In the genomic region with DNA sequence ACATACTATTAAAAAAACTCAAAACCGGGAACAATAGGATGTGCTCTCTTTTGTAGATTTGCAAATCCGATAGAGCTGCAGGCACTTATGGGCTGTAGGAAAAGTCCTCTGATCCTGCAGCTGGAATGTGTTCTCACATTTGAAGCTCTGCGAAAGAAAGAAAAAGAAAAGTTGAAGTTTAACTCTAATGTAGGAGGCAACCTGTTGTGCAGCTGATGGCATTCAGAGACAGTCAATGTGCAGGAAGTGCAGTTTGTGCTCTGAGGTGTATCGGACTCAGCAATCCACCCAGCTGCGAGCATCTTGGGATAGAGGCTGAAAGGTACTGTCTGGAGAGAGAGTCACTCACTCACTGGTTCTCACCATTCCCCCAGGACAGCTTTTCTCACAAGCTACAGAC, we compare ENCODE assay signal across 23 cellular contexts.
"Had no signal": no experiment of that assay in that cellular context is flagged by ENCODE, and none has a peak within 500 bp of the region (broad histone marks: within the 10 kb centered on the region; RNA-seq: fewer than 3 reads in every experiment).

No MANE protein-coding gene starts in this region.

- ATAC-seq: activated CD8-positive, alpha-beta memory T cell treated with anti-CD3 and anti-CD28 coated beads, Interleukin-2, amount 10 ng/mL, durations not matched to agents 7 days and 5 days; activated CD8-positive, alpha-beta T cell treated with anti-CD3 and anti-CD28 coated beads for 36 hours; stimulated activated naive CD8-positive, alpha-beta T cell treated with anti-CD3 and anti-CD28 coated beads, Interleukin-15, Interleukin-2, amounts not matched to agents 100 U/mL and 50 U/mL, for 24 hours; upper lobe of right lung had no signal

- H3K9me3 Mint-ChIP-seq: activated CD4-positive, alpha-beta T cell treated with anti-CD3 and anti-CD28 coated beads, Interleukin-2, amount 10 ng/mL, durations not matched to agents 7 days and 5 days; activated CD8-positive, alpha-beta T cell treated with anti-CD3 and anti-CD28 coated beads for 36 hours; activated T-helper 1 cell treated with anti-CD3 and anti-CD28 coated beads, Interleukin-12 subunit alpha, Interleukin-12 subunit beta, Interleukin-2, Interleukin-4 antibody, amounts not matched to agents 30 ng/mL and 10 ng/mL and 1 ng/mL, durations not matched to agents 14 hours and 24 hours and 36 hours; dendritic cell treated with granulocyte-macrophage colony-stimulating factor and Interleukin-4, amounts not matched to agents 40 ng/mL and 50 ng/mL, for 4 days; memory B cell; T-helper 2 cell treated with Interferon-gamma antibody and Interleukin-4, amounts not matched to agents 5 μg/mL and 100 μg/mL, for 36 hours had no signal

- H3K36me3 Mint-ChIP-seq: activated CD8-positive, alpha-beta memory T cell treated with anti-CD3 and anti-CD28 coated beads, Interleukin-2, amount 10 ng/mL, durations not matched to agents 7 days and 5 days; activated naive CD8-positive, alpha-beta T cell; memory B cell; naive B cell had no signal

- H3K4me3 Mint-ChIP-seq: activated CD4-positive, alpha-beta T cell treated with anti-CD3 and anti-CD28 coated beads, Interleukin-2, amount 10 ng/mL, durations not matched to agents 7 days and 5 days; activated CD8-positive, alpha-beta memory T cell treated with anti-CD3 and anti-CD28 coated beads, Interleukin-2, amount 10 ng/mL, durations not matched to agents 7 days and 5 days; activated CD8-positive, alpha-beta T cell treated with anti-CD3 and anti-CD28 coated beads for 36 hours; activated naive CD8-positive, alpha-beta T cell; activated T-helper 1 cell treated with anti-CD3 and anti-CD28 coated beads, Interleukin-12 subunit alpha, Interleukin-12 subunit beta, Interleukin-2, Interleukin-4 antibody, amounts not matched to agents 30 ng/mL and 10 ng/mL and 1 ng/mL, durations not matched to agents 14 hours and 24 hours and 36 hours; dendritic cell treated with granulocyte-macrophage colony-stimulating factor and Interleukin-4, amounts not matched to agents 40 ng/mL and 50 ng/mL, for 4 days; memory B cell; naive B cell; T-helper 2 cell treated with Interferon-gamma antibody and Interleukin-4, amounts not matched to agents 5 μg/mL and 100 μg/mL, for 36 hours had no signal

- DNase-seq: activated CD4-positive, alpha-beta T cell treated with anti-CD3 and anti-CD28 coated beads, Interleukin-2, amount 10 ng/mL, durations not matched to agents 7 days and 5 days; activated CD4-positive, CD25-positive, alpha-beta regulatory T cell treated with anti-CD3 and anti-CD28 coated beads, Interleukin-2, amount 50 U/mL, for 72 hours; activated CD8-positive, alpha-beta memory T cell treated with anti-CD3 and anti-CD28 coated beads, Interleukin-2, amount 10 ng/mL, durations not matched to agents 7 days and 5 days; activated CD8-positive, alpha-beta T cell treated with anti-CD3 and anti-CD28 coated beads for 36 hours; activated gamma-delta T cell treated with Interleukin-2 at 50 U/mL for 16 hours; adrenal gland; brain microvascular endothelial cell; caudate nucleus; effector CD4-positive, alpha-beta T cell; foreskin keratinocyte; naive B cell; stimulated activated CD4-positive, alpha-beta T cell treated with anti-CD3 and anti-CD28 coated beads, Interleukin-4, amount 100 ng/mL, for 24 hours; stimulated activated naive CD8-positive, alpha-beta T cell treated with anti-CD3 and anti-CD28 coated beads, Interleukin-15, Interleukin-2, amounts not matched to agents 100 U/mL and 50 U/mL, for 24 hours; upper lobe of right lung; WERI-Rb-1 had no signal

- H3K4me1 Mint-ChIP-seq: activated CD4-positive, alpha-beta T cell treated with anti-CD3 and anti-CD28 coated beads, Interleukin-2, amount 10 ng/mL, durations not matched to agents 7 days and 5 days; activated CD8-positive, alpha-beta memory T cell treated with anti-CD3 and anti-CD28 coated beads, Interleukin-2, amount 10 ng/mL, durations not matched to agents 7 days and 5 days; memory B cell; naive B cell had no signal

- H3K27ac ChIP-seq: adrenal gland, ascending aorta, brain microvascular endothelial cell, foreskin keratinocyte, prostate gland, right atrium auricular region, upper lobe of right lung, WERI-Rb-1 had no signal

- H3K4me3 ChIP-seq: adrenal gland, ascending aorta, prostate gland, right atrium auricular region, upper lobe of right lung had no signal

- H3K27me3 Mint-ChIP-seq: activated CD4-positive, alpha-beta T cell treated with anti-CD3 and anti-CD28 coated beads, Interleukin-2, amount 10 ng/mL, durations not matched to agents 7 days and 5 days; dendritic cell treated with granulocyte-macrophage colony-stimulating factor and Interleukin-4, amounts not matched to agents 40 ng/mL and 50 ng/mL, for 4 days had no signal

- H3K36me3 ChIP-seq: adrenal gland, ascending aorta, brain microvascular endothelial cell, prostate gland, right atrium auricular region, upper lobe of right lung, WERI-Rb-1 had no signal

- H3K4me1 ChIP-seq: adrenal gland, ascending aorta, foreskin keratinocyte, upper lobe of right lung had no signal

- H3K27me3 ChIP-seq: ascending aorta, brain microvascular endothelial cell, foreskin keratinocyte, right atrium auricular region, upper lobe of right lung had no signal

- H3K27ac Mint-ChIP-seq: activated CD4-positive, alpha-beta T cell treated with anti-CD3 and anti-CD28 coated beads, Interleukin-2, amount 10 ng/mL, durations not matched to agents 7 days and 5 days; activated CD8-positive, alpha-beta memory T cell treated with anti-CD3 and anti-CD28 coated beads, Interleukin-2, amount 10 ng/mL, durations not matched to agents 7 days and 5 days; activated CD8-positive, alpha-beta T cell treated with anti-CD3 and anti-CD28 coated beads for 36 hours; activated naive CD8-positive, alpha-beta T cell; dendritic cell treated with granulocyte-macrophage colony-stimulating factor and Interleukin-4, amounts not matched to agents 40 ng/mL and 50 ng/mL, for 4 days; memory B cell; naive B cell; T-helper 2 cell treated with Interferon-gamma antibody and Interleukin-4, amounts not matched to agents 5 μg/mL and 100 μg/mL, for 36 hours had no signal

- H3K9me3 ChIP-seq: adrenal gland, ascending aorta, prostate gland, right atrium auricular region, upper lobe of right lung had no signal
